1 cellular context compared by ENCODE assay signal in the genomic region with DNA sequence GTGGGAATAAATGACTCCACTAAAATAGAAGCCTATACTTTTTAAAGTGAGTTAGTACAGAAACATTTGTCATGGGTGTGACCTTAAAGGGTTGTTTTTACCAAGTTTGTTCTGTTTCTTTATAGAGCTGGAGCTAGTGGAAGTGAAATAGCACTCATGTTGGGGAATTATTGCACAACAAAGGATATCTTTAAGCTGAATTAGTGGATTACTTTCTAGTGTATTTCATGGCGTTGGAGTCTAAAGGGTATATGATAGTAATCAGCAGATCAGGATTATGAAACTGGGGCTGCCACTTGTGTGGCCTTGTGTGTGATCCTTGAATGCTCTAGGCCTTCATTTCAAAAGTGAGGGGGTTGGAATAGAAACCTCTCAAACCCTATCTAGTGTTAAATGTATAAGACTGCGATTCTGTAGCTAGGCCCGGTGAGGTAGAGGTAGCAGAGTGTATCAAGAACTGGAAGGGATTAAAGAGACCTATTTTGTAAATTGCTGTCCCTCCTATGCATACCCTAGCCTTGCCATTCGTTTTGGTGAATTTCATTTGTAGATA.
TF ChIP-seq lines count a peak whose summit lies in the region.

No MANE protein-coding gene starts in this region.

TF ChIP-seq in HepG2, 621 proteins besides CTCF, POLR2A, EP300 and RAD21 (continues in another document):
- peak; percentile 58; the same call in 1 of the 2 replicates for TF ChIP-seq ARID2 (CRISPR knock-in tag; IDR thresholded peaks at IDR 0.05; ENCODE audit: borderline replicate concordance)
- TF ChIP-seq PITX1 (CRISPR knock-in tag; IDR thresholded peaks at IDR 0.05), result peak; percentile 12; the same call in 1 of the 2 replicates
- TF ChIP-seq NCOA2 (CRISPR knock-in tag; IDR thresholded peaks at IDR 0.05), result peak; percentile 55; the same call in 1 of the 2 replicates
- TF ChIP-seq, protein P1, sequence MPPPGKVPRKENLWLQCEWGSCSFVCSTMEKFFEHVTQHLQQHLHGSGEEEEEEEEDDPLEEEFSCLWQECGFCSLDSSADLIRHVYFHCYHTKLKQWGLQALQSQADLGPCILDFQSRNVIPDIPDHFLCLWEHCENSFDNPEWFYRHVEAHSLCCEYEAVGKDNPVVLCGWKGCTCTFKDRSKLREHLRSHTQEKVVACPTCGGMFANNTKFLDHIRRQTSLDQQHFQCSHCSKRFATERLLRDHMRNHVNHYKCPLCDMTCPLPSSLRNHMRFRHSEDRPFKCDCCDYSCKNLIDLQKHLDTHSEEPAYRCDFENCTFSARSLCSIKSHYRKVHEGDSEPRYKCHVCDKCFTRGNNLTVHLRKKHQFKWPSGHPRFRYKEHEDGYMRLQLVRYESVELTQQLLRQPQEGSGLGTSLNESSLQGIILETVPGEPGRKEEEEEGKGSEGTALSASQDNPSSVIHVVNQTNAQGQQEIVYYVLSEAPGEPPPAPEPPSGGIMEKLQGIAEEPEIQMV (CRISPR knock-in tag; IDR thresholded peaks at IDR 0.05; ENCODE audit: low read depth), result no peak
- TF ChIP-seq ZNF234 (CRISPR knock-in tag; conservative IDR thresholded peaks at IDR 0.05), result no peak
- no peak for TF ChIP-seq MEIS1 (CRISPR knock-in tag; IDR thresholded peaks at IDR 0.05; ENCODE audit: borderline replicate concordance)
- TF ChIP-seq SRY (CRISPR knock-in tag; IDR thresholded peaks at IDR 0.05), result no peak
- no peak for TF ChIP-seq MAFG (CRISPR knock-in tag; IDR thresholded peaks at IDR 0.05)
- TF ChIP-seq MAFF (IDR thresholded peaks at IDR 0.05; ENCODE audit: low read depth, low read length), result no peak
- peak; percentile 64 for TF ChIP-seq HNF4A (CRISPR knock-in tag; IDR thresholded peaks at IDR 0.05)
- no peak for TF ChIP-seq ZC3H13 (CRISPR knock-in tag; IDR thresholded peaks at IDR 0.05)
- TF ChIP-seq ZBTB42 (CRISPR knock-in tag; IDR thresholded peaks at IDR 0.05), result no peak
- no peak for TF ChIP-seq ZNF772 (CRISPR knock-in tag; IDR thresholded peaks at IDR 0.05)
- TF ChIP-seq, protein P2, sequence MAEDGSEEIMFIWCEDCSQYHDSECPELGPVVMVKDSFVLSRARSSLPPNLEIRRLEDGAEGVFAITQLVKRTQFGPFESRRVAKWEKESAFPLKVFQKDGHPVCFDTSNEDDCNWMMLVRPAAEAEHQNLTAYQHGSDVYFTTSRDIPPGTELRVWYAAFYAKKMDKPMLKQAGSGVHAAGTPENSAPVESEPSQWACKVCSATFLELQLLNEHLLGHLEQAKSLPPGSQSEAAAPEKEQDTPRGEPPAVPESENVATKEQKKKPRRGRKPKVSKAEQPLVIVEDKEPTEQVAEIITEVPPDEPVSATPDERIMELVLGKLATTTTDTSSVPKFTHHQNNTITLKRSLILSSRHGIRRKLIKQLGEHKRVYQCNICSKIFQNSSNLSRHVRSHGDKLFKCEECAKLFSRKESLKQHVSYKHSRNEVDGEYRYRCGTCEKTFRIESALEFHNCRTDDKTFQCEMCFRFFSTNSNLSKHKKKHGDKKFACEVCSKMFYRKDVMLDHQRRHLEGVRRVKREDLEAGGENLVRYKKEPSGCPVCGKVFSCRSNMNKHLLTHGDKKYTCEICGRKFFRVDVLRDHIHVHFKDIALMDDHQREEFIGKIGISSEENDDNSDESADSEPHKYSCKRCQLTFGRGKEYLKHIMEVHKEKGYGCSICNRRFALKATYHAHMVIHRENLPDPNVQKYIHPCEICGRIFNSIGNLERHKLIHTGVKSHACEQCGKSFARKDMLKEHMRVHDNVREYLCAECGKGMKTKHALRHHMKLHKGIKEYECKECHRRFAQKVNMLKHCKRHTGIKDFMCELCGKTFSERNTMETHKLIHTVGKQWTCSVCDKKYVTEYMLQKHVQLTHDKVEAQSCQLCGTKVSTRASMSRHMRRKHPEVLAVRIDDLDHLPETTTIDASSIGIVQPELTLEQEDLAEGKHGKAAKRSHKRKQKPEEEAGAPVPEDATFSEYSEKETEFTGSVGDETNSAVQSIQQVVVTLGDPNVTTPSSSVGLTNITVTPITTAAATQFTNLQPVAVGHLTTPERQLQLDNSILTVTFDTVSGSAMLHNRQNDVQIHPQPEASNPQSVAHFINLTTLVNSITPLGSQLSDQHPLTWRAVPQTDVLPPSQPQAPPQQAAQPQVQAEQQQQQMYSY (CRISPR knock-in tag; IDR thresholded peaks at IDR 0.05), result no peak
- no peak for TF ChIP-seq ZNF816 (CRISPR knock-in tag; IDR thresholded peaks at IDR 0.05; ENCODE audit: borderline replicate concordance)
- TF ChIP-seq ZNF451 (CRISPR knock-in tag; IDR thresholded peaks at IDR 0.05), result no peak
- TF ChIP-seq ZSCAN20 (CRISPR knock-in tag; IDR thresholded peaks at IDR 0.05; ENCODE audit: borderline replicate concordance), result no peak
- no peak for TF ChIP-seq MTA1 (CRISPR knock-in tag; IDR thresholded peaks at IDR 0.05; ENCODE audit: borderline replicate concordance)
- TF ChIP-seq ZFX (CRISPR knock-in tag; IDR thresholded peaks at IDR 0.05; ENCODE audit: low read depth), result no peak
- TF ChIP-seq ZNF256 (CRISPR knock-in tag; conservative IDR thresholded peaks at IDR 0.05), result no peak
- TF ChIP-seq SAP130 (CRISPR knock-in tag; IDR thresholded peaks at IDR 0.05; ENCODE audit: low read depth), result peak; percentile 13; the same call in 1 of the 2 replicates
- no peak for TF ChIP-seq SP5 (CRISPR knock-in tag; IDR thresholded peaks at IDR 0.05; ENCODE audit: borderline replicate concordance, low read depth)
- TF ChIP-seq MIXL1 (CRISPR knock-in tag; IDR thresholded peaks at IDR 0.05), result no peak
- TF ChIP-seq CREM (IDR thresholded peaks at IDR 0.05), result peak; percentile 41; the same call in 1 of the 2 replicates
- TF ChIP-seq CREM (CRISPR knock-in tag; IDR thresholded peaks at IDR 0.05), result no peak
- no peak for TF ChIP-seq ZNF496 (CRISPR knock-in tag; IDR thresholded peaks at IDR 0.05; ENCODE audit: insufficient replicate concordance)
- no peak for TF ChIP-seq ZNF33B (CRISPR knock-in tag; IDR thresholded peaks at IDR 0.05)
- TF ChIP-seq ZFAT (CRISPR knock-in tag; conservative IDR thresholded peaks at IDR 0.05), result no peak
- TF ChIP-seq MAZ (IDR thresholded peaks at IDR 0.05; ENCODE audit: borderline replicate concordance, low read depth, low read length), result no peak
- no peak for TF ChIP-seq MAZ (CRISPR knock-in tag; IDR thresholded peaks at IDR 0.05; ENCODE audit: low read depth)
- TF ChIP-seq, protein P3, sequence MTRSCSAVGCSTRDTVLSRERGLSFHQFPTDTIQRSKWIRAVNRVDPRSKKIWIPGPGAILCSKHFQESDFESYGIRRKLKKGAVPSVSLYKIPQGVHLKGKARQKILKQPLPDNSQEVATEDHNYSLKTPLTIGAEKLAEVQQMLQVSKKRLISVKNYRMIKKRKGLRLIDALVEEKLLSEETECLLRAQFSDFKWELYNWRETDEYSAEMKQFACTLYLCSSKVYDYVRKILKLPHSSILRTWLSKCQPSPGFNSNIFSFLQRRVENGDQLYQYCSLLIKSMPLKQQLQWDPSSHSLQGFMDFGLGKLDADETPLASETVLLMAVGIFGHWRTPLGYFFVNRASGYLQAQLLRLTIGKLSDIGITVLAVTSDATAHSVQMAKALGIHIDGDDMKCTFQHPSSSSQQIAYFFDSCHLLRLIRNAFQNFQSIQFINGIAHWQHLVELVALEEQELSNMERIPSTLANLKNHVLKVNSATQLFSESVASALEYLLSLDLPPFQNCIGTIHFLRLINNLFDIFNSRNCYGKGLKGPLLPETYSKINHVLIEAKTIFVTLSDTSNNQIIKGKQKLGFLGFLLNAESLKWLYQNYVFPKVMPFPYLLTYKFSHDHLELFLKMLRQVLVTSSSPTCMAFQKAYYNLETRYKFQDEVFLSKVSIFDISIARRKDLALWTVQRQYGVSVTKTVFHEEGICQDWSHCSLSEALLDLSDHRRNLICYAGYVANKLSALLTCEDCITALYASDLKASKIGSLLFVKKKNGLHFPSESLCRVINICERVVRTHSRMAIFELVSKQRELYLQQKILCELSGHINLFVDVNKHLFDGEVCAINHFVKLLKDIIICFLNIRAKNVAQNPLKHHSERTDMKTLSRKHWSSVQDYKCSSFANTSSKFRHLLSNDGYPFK (CRISPR knock-in tag; IDR thresholded peaks at IDR 0.05; ENCODE audit: borderline replicate concordance), result no peak
- TF ChIP-seq ZNF12 (CRISPR knock-in tag; IDR thresholded peaks at IDR 0.05), result 0 out of 2 replicates have a peak, but pooled peaks have one; percentile 51
- TF ChIP-seq RBFOX2 (IDR thresholded peaks at IDR 0.05; ENCODE audit: low read depth, low read length), result no peak
- TF ChIP-seq ZNF468 (CRISPR knock-in tag; IDR thresholded peaks at IDR 0.05), result no peak
- TF ChIP-seq, protein P4, sequence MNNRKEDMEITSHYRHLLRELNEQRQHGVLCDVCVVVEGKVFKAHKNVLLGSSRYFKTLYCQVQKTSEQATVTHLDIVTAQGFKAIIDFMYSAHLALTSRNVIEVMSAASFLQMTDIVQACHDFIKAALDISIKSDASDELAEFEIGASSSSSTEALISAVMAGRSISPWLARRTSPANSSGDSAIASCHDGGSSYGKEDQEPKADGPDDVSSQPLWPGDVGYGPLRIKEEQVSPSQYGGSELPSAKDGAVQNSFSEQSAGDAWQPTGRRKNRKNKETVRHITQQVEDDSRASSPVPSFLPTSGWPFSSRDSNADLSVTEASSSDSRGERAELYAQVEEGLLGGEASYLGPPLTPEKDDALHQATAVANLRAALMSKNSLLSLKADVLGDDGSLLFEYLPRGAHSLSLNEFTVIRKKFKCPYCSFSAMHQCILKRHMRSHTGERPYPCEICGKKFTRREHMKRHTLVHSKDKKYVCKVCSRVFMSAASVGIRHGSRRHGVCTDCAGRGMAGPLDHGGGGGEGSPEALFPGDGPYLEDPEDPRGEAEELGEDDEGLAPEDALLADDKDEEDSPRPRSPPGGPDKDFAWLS (CRISPR knock-in tag; IDR thresholded peaks at IDR 0.05; ENCODE audit: borderline replicate concordance), result no peak
- no peak for TF ChIP-seq KMT2B (CRISPR knock-in tag; IDR thresholded peaks at IDR 0.05)
- TF ChIP-seq, protein P5, sequence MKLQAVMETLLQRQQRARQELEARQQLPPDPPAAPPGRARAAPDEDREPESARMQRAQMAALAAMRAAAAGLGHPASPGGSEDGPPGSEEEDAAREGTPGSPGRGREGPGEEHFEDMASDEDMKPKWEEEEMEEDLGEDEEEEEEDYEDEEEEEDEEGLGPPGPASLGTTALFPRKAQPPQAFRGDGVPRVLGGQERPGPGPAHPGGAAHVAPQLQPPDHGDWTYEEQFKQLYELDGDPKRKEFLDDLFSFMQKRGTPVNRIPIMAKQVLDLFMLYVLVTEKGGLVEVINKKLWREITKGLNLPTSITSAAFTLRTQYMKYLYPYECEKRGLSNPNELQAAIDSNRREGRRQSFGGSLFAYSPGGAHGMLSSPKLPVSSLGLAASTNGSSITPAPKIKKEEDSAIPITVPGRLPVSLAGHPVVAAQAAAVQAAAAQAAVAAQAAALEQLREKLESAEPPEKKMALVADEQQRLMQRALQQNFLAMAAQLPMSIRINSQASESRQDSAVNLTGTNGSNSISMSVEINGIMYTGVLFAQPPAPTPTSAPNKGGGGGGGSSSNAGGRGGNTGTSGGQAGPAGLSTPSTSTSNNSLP (IDR thresholded peaks at IDR 0.05; ENCODE audit: low read depth, low read length), result peak; percentile 47
- no peak for TF ChIP-seq ZNF678 (CRISPR knock-in tag; IDR thresholded peaks at IDR 0.05)
- TF ChIP-seq, protein P6, sequence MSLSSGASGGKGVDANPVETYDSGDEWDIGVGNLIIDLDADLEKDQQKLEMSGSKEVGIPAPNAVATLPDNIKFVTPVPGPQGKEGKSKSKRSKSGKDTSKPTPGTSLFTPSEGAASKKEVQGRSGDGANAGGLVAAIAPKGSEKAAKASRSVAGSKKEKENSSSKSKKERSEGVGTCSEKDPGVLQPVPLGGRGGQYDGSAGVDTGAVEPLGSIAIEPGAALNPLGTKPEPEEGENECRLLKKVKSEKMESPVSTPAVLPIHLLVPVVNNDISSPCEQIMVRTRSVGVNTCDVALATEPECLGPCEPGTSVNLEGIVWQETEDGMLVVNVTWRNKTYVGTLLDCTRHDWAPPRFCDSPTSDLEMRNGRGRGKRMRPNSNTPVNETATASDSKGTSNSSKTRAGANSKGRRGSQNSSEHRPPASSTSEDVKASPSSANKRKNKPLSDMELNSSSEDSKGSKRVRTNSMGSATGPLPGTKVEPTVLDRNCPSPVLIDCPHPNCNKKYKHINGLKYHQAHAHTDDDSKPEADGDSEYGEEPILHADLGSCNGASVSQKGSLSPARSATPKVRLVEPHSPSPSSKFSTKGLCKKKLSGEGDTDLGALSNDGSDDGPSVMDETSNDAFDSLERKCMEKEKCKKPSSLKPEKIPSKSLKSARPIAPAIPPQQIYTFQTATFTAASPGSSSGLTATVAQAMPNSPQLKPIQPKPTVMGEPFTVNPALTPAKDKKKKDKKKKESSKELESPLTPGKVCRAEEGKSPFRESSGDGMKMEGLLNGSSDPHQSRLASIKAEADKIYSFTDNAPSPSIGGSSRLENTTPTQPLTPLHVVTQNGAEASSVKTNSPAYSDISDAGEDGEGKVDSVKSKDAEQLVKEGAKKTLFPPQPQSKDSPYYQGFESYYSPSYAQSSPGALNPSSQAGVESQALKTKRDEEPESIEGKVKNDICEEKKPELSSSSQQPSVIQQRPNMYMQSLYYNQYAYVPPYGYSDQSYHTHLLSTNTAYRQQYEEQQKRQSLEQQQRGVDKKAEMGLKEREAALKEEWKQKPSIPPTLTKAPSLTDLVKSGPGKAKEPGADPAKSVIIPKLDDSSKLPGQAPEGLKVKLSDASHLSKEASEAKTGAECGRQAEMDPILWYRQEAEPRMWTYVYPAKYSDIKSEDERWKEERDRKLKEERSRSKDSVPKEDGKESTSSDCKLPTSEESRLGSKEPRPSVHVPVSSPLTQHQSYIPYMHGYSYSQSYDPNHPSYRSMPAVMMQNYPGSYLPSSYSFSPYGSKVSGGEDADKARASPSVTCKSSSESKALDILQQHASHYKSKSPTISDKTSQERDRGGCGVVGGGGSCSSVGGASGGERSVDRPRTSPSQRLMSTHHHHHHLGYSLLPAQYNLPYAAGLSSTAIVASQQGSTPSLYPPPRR (CRISPR knock-in tag; IDR thresholded peaks at IDR 0.05; ENCODE audit: borderline replicate concordance), result no peak
- no peak for TF ChIP-seq ZNF30 (CRISPR knock-in tag; IDR thresholded peaks at IDR 0.05)
- peak; percentile 24; the same call in 1 of the 2 replicates for TF ChIP-seq TCF7 (IDR thresholded peaks at IDR 0.05; ENCODE audit: low read depth)
- TF ChIP-seq ZNF430 (CRISPR knock-in tag; IDR thresholded peaks at IDR 0.05), result no peak
- no peak for TF ChIP-seq ZNF7 (CRISPR knock-in tag; IDR thresholded peaks at IDR 0.05)
- TF ChIP-seq TGIF2 (CRISPR knock-in tag; IDR thresholded peaks at IDR 0.05), result no peak
- no peak for TF ChIP-seq ARNTL (CRISPR knock-in tag; IDR thresholded peaks at IDR 0.05)
- TF ChIP-seq CEBPB (IDR thresholded peaks at IDR 0.05; ENCODE audit: borderline replicate concordance, low read depth, low read length), result peak; percentile 91; the same call in 1 of the 2 replicates
- no peak for TF ChIP-seq ZNF124 (CRISPR knock-in tag; IDR thresholded peaks at IDR 0.05)
- TF ChIP-seq ZNF180 (CRISPR knock-in tag; IDR thresholded peaks at IDR 0.05; ENCODE audit: borderline replicate concordance, low read depth), result no peak
- TF ChIP-seq CBX5 (CRISPR knock-in tag; IDR thresholded peaks at IDR 0.05; ENCODE audit: borderline replicate concordance), result no peak
- no peak for TF ChIP-seq ZNF331 (CRISPR knock-in tag; IDR thresholded peaks at IDR 0.05)
- TF ChIP-seq REL (CRISPR knock-in tag; conservative IDR thresholded peaks at IDR 0.05), result no peak
